30 cellular contexts compared by ENCODE assay signal in the genomic region with DNA sequence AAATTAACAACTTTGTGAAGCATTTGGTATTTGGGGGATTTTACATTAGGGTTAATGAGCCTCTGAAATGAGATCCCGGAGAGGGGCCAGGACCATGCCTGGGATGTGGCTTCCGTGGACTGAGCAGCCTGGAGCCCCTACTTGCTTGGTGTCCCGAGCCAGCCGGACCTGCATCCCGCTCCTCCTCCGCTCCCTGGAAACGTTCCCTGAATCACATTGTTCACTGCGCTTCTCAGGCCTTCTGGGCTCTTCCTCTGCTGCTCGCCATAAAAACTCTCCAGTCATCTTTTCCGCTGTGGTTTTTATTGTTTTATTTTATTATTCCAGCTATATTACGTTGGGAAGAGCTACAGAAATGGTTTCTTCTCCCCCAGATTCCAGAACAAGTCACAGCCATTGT.
"Had no signal": no experiment of that assay in that cellular context is flagged by ENCODE, and none has a peak within 500 bp of the region (broad histone marks: within the 10 kb centered on the region; RNA-seq: fewer than 3 reads in every experiment).

No MANE protein-coding gene starts in this region.

- H3K4me3 Mint-ChIP-seq: activated CD4-positive, alpha-beta T cell treated with anti-CD3 and anti-CD28 coated beads, Interleukin-2, amount 10 ng/mL, durations not matched to agents 24 days and 14 days; activated CD8-positive, alpha-beta T cell treated with anti-CD3 and anti-CD28 coated beads for 36 hours; activated naive CD8-positive, alpha-beta T cell treated with anti-CD3 and anti-CD28 coated beads for 36 hours; activated T-cell treated with anti-CD3 and anti-CD28 coated beads, Interleukin-2, amount 50 U/mL, for 72 hours; activated T-helper 17 cell treated with anti-CD3 and anti-CD28 coated beads, Interleukin-2, amount 50 U/mL, for 72 hours had no signal

- H3K36me3 ChIP-seq: WERI-Rb-1 had no signal

- H3K27ac ChIP-seq: body of pancreas, PC-9, RWPE1, WERI-Rb-1 had no signal

- H3K4me1 Mint-ChIP-seq: activated CD4-positive, alpha-beta T cell treated with anti-CD3 and anti-CD28 coated beads, Interleukin-2, amount 10 ng/mL, durations not matched to agents 24 days and 14 days; activated naive CD8-positive, alpha-beta T cell treated with anti-CD3 and anti-CD28 coated beads for 36 hours; activated T-helper 17 cell treated with anti-CD3 and anti-CD28 coated beads, Interleukin-2, amount 50 U/mL, for 72 hours had no signal

- H3K27ac Mint-ChIP-seq: activated CD4-positive, alpha-beta T cell treated with anti-CD3 and anti-CD28 coated beads, Interleukin-2, amount 10 ng/mL, durations not matched to agents 24 days and 14 days; activated CD8-positive, alpha-beta T cell treated with anti-CD3 and anti-CD28 coated beads for 36 hours; activated naive CD8-positive, alpha-beta T cell treated with anti-CD3 and anti-CD28 coated beads for 36 hours; activated T-cell treated with anti-CD3 and anti-CD28 coated beads, Interleukin-2, amount 50 U/mL, for 72 hours; activated T-helper 17 cell treated with anti-CD3 and anti-CD28 coated beads, Interleukin-2, amount 50 U/mL, for 72 hours had no signal

- H3K9me3 Mint-ChIP-seq: activated CD4-positive, alpha-beta T cell treated with anti-CD3 and anti-CD28 coated beads, Interleukin-2, amount 10 ng/mL, durations not matched to agents 24 days and 14 days had no signal

- H3K4me1 ChIP-seq: body of pancreas had no signal

- H3K9me3 ChIP-seq: body of pancreas had no signal

- ATAC-seq: activated CD8-positive, alpha-beta T cell treated with anti-CD3 and anti-CD28 coated beads for 36 hours; activated T-cell treated with anti-CD3 and anti-CD28 coated beads, Interleukin-2, amount 50 U/mL, for 72 hours; activated T-helper 17 cell treated with anti-CD3 and anti-CD28 coated beads, Interleukin-2, amount 50 U/mL, for 72 hours; body of pancreas; K562 had no signal

- H3K4me3 ChIP-seq: body of pancreas, K562, PC-9 had no signal

- H3K27me3 ChIP-seq: body of pancreas had no signal

- H3K27me3 Mint-ChIP-seq: activated CD4-positive, alpha-beta T cell treated with anti-CD3 and anti-CD28 coated beads, Interleukin-2, amount 10 ng/mL, durations not matched to agents 24 days and 14 days; activated CD8-positive, alpha-beta T cell treated with anti-CD3 and anti-CD28 coated beads for 36 hours; activated naive CD8-positive, alpha-beta T cell treated with anti-CD3 and anti-CD28 coated beads for 36 hours; activated T-helper 17 cell treated with anti-CD3 and anti-CD28 coated beads, Interleukin-2, amount 50 U/mL, for 72 hours had no signal

- DNase-seq: activated CD4-positive, alpha-beta T cell treated with anti-CD3 and anti-CD28 coated beads for 1 hour; activated CD4-positive, alpha-beta T cell treated with anti-CD3 and anti-CD28 coated beads, Interleukin-2, amount 10 ng/mL, durations not matched to agents 24 days and 14 days; activated CD4-positive, alpha-beta T cell treated with anti-CD3 and anti-CD28 coated beads, Interleukin-2, amount 50 U/mL, for 4 hours; activated CD4-positive, CD25-positive, alpha-beta regulatory T cell; activated CD8-positive, alpha-beta T cell treated with anti-CD3 and anti-CD28 coated beads for 36 hours; activated effector memory CD4-positive, alpha-beta T cell treated with anti-CD3 and anti-CD28 coated beads, Interleukin-2, amount 50 U/mL, for 16 hours; activated naive CD4-positive, alpha-beta T cell; activated naive CD4-positive, alpha-beta T cell treated with anti-CD3 and anti-CD28 coated beads, Interleukin-2, amount 50 U/mL, for 16 hours; activated naive CD8-positive, alpha-beta T cell treated with anti-CD3 and anti-CD28 coated beads for 36 hours; activated T-cell treated with anti-CD3 and anti-CD28 coated beads, Interleukin-2, amount 50 U/mL, for 1 hour; activated T-cell treated with anti-CD3 and anti-CD28 coated beads, Interleukin-2, amount 50 U/mL, for 72 hours; body of pancreas; caudate nucleus; NCI-H1092 treated with DMSO at 0.1 percent for 48 hours; NCI-H1417; NCI-H146; NCI-H187; NCI-H2029 treated with DMSO at 0.1 percent for 48 hours; NCI-H2107; NCI-H2171; NCI-H510A; NCI-H526; NCI-H748 treated with DMSO at 0.1 percent for 48 hours; NK-92 treated with Interleukin-12 subunit alpha and Interleukin-12 subunit beta, amount 100 ng/mL, for 24 hours; PC-9; T1000; WERI-Rb-1 had no signal
